8 cellular contexts compared by ENCODE assay signal in genomic region chr3:27483117-27484001, GRCh38. TPM values are rescaled to one million over a fixed set of nuclear protein-coding genes. Genes with fewer than 3 reads are reported as not detected.
DNase-seq lines count a peak whose midpoint lies in the region; ATAC-seq and TF ChIP-seq lines count a peak whose summit lies in the region.

No MANE protein-coding gene starts in this region.

- H2AFZ ChIP-seq in fibroblast of lung (ENCODE audit: low read length) = peak overlapping the region; percentile 71

- peak overlapping the region; percentile 79 for H3K4me3 ChIP-seq in BE2C (ENCODE audit: low read depth, low read length)
- peak overlapping the region; percentile 66 for H3K4me3 ChIP-seq in NT2/D1 (ENCODE audit: insufficient read length, low read depth)
- peak overlapping the region; percentile 61 to 85 (median 74) for H3K4me3 ChIP-seq in fibroblast of lung (replicated peaks in 1 of 4; ENCODE audit: control extremely low read depth in 1 of 4, insufficient read depth in 1 of 4, low read depth in 3 of 4, low read length in 4 of 4)
- peak overlapping the region; percentile 85 to 90 (median 87) for H3K4me3 ChIP-seq in subcutaneous abdominal adipose tissue (ENCODE audit: low read depth in 1 of 5, low read length in 5 of 5)

- no peaks in the 10 kb centered on the region for H3K9me3 Mint-ChIP-seq in activated T-cell treated with anti-CD3 and anti-CD28 coated beads, Interleukin-2, amount 50 U/mL, for 24 hours
- no peaks in the 10 kb centered on the region for H3K9me3 Mint-ChIP-seq in natural killer cell

- H3K79me2 ChIP-seq in fibroblast of lung (ENCODE audit: control insufficient read depth, insufficient read depth, low read length) = peaks cover 58% of the 10 kb centered on the region

- H3K4me1 ChIP-seq in BE2C (no peaks in the 10 kb centered on the region), NT2/D1 (ENCODE audit: insufficient read depth, insufficient read length) (no peaks in the 10 kb centered on the region), fibroblast of lung (ENCODE audit: control insufficient read depth, extremely low read depth, insufficient read depth, low read length) (peaks cover 3% of the 10 kb centered on the region), subcutaneous abdominal adipose tissue (ENCODE audit: control insufficient read depth in 5 of 5, insufficient read depth in 5 of 5, low read length in 5 of 5) (peaks cover 2 to 30% (median 13%) of the 10 kb centered on the region in 5 donors)

- H3K9ac ChIP-seq in NT2/D1 (ENCODE audit: insufficient read length, low read depth) (peak overlapping the region; percentile 76), fibroblast of lung (ENCODE audit: insufficient read depth, low read length) (peak overlapping the region; percentile 90), subcutaneous abdominal adipose tissue (ENCODE audit: low read length in 5 of 5) (peak overlapping the region; percentile 63 to 84 (median 78))

- H3K4me2 ChIP-seq in fibroblast of lung (ENCODE audit: extremely low read depth, insufficient read depth, low read length) = peak overlapping the region; percentile 79

- no peaks in the 10 kb centered on the region for H3K27me3 ChIP-seq in BE2C
- no peaks in the 10 kb centered on the region for H3K27me3 ChIP-seq in NT2/D1 (ENCODE audit: insufficient read depth, insufficient read length)
- no peaks in the 10 kb centered on the region for H3K27me3 ChIP-seq in fibroblast of lung (ENCODE audit: control insufficient read depth, insufficient read depth, low read length)
- no peaks in the 10 kb centered on the region for H3K27me3 ChIP-seq in subcutaneous abdominal adipose tissue (ENCODE audit: control insufficient read depth in 5 of 5, insufficient read depth in 4 of 5, low read length in 5 of 5)

- peaks cover 40% of the 10 kb centered on the region for H3K36me3 Mint-ChIP-seq in activated T-cell treated with anti-CD3 and anti-CD28 coated beads, Interleukin-2, amount 50 U/mL, for 24 hours (ENCODE audit: low read depth)
- H3K36me3 Mint-ChIP-seq in natural killer cell = no peaks in the 10 kb centered on the region

- H3K4me3 Mint-ChIP-seq in activated T-cell treated with anti-CD3 and anti-CD28 coated beads, Interleukin-2, amount 50 U/mL, for 24 hours = peak overlapping the region; percentile 94
- peak overlapping the region; percentile 100 for H3K4me3 Mint-ChIP-seq in natural killer cell

- H3K27me3 Mint-ChIP-seq in activated T-cell treated with anti-CD3 and anti-CD28 coated beads, Interleukin-2, amount 50 U/mL, for 24 hours = no peaks in the 10 kb centered on the region
- no peaks in the 10 kb centered on the region for H3K27me3 Mint-ChIP-seq in natural killer cell (ENCODE audit: low read depth in 2 of 2)

- peak overlapping the region; percentile 83 for H3K27ac ChIP-seq in fibroblast of lung (ENCODE audit: insufficient read depth, low read length)
- peak overlapping the region; percentile 93 for H3K27ac ChIP-seq in subcutaneous abdominal adipose tissue (ENCODE audit: low read depth, low read length)

- intact Hi-C loops in natural killer cell (cut with micrococcal nuclease) = loop anchor here (5.0 to 10.0 kb wide), 4 partner anchors 116 to 864 kb away; partner anchors contain the start of genes AZI2, NEK10 and ZCWPW2

- H3K4me1 Mint-ChIP-seq in activated T-cell treated with anti-CD3 and anti-CD28 coated beads, Interleukin-2, amount 50 U/mL, for 24 hours (ENCODE audit: low read depth) = peaks cover 40% of the 10 kb centered on the region
- H3K4me1 Mint-ChIP-seq in natural killer cell = peaks cover 37 to 40% of the 10 kb centered on the region in 2 donors

- peak overlapping the region; percentile 95 for H3K27ac Mint-ChIP-seq in activated T-cell treated with anti-CD3 and anti-CD28 coated beads, Interleukin-2, amount 50 U/mL, for 24 hours
- H3K27ac Mint-ChIP-seq in natural killer cell = peak overlapping the region; percentile 93 to 96

- no peak for TF ChIP-seq CTCF in BE2C (IDR thresholded peaks at IDR 0.05; ENCODE audit: low read depth, low read length)
- TF ChIP-seq CTCF in fibroblast of lung (conservative IDR thresholded peaks at IDR 0.05 in 1 of 2, IDR thresholded peaks at IDR 0.05 in 1 of 2; ENCODE audit: low read depth in 1 of 2, low read length in 2 of 2) = no peak
- TF ChIP-seq CTCF in natural killer cell (IDR thresholded peaks at IDR 0.05) = no peak

- H3K36me3 ChIP-seq in BE2C (no peaks in the 10 kb centered on the region), NT2/D1 (ENCODE audit: insufficient read depth, insufficient read length, low read length) (peaks cover 19% of the 10 kb centered on the region), fibroblast of lung (ENCODE audit: control insufficient read depth, insufficient read depth, low read length) (no peaks in the 10 kb centered on the region), subcutaneous abdominal adipose tissue (ENCODE audit: control insufficient read depth in 5 of 5, insufficient read depth in 5 of 5, low read length in 5 of 5) (no peaks in the 10 kb centered on the region)

- DNase-seq in BE2C = peak; percentile 33
- peak; percentile 22 for DNase-seq in NT2/D1 (ENCODE audit: low read depth, low spot score)
- DNase-seq in activated T-cell treated with anti-CD3 and anti-CD28 coated beads, Interleukin-2, amount 50 U/mL, for 24 hours = peak; percentile 71
- peak; percentile 84 to 90 for DNase-seq in fibroblast of lung (ENCODE audit: low read depth in 2 of 2)
- peak; percentile 27 for DNase-seq in natural killer cell

- peak; percentile 20 for ATAC-seq in GM18867 (IDR thresholded peaks at IDR 0.05; ENCODE audit: unreplicated experiment)
- peak; percentile 26 for ATAC-seq in HG03066 (IDR thresholded peaks at IDR 0.05; ENCODE audit: low read depth, unreplicated experiment)
- peak in 2 of 3 donors; percentile 0 for ATAC-seq in natural killer cell

- H3K9me3 ChIP-seq in BE2C (no peaks in the 10 kb centered on the region), NT2/D1 (ENCODE audit: insufficient read depth, low read length) (no peaks in the 10 kb centered on the region), fibroblast of lung (ENCODE audit: control insufficient read depth, insufficient read depth, low read depth, low read length) (no peaks in the 10 kb centered on the region), subcutaneous abdominal adipose tissue (ENCODE audit: control insufficient read depth in 5 of 5, low read length in 5 of 5) (no peaks in the 10 kb centered on the region)

- no peaks in the 10 kb centered on the region for H4K20me1 ChIP-seq in fibroblast of lung (ENCODE audit: control insufficient read depth, extremely low read depth, insufficient read depth, low read length)

RNA-seq across cellular contexts. Expression of gene SLC4A7, which starts 0.8 kb away (rescaled TPM):
- polyA plus RNA-seq in BE2C (2012; ENCODE audit: insufficient read depth, insufficient read length, low read depth) = 5.9 TPM
- 176 and 214 TPM in 2 replicates for total RNA-seq in fibroblast of lung
- polyA plus RNA-seq in fibroblast of lung = 23.8 TPM in 2 replicates
- polyA plus RNA-seq in fibroblast of lung (2012) = 15.7 and 18.8 TPM in 2 replicates
- polyA minus RNA-seq in fibroblast of lung (ENCODE audit: low replicate concordance) = 5.7 and 7.4 TPM in 2 replicates
- 10 to 100 TPM; 36.4 to 48.0 (median 41.3) TPM for total RNA-seq in natural killer cell

Comparison
In these comparisons a context has a peak if more than half of its experiments do, and no peak if none do; other contexts are left out.
1. Peak in every context shown above with its lines: DNase-seq, ATAC-seq, H3K4me3 ChIP-seq and H3K27ac ChIP-seq.
2. DNase-seq: peak in every context shown above with its lines; median percentile 87 in fibroblast of lung; 71 in activated T-cell treated with anti-CD3 and anti-CD28 coated beads, Interleukin-2, amount 50 U/mL, for 24 hours; 33 in BE2C; 27 in natural killer cell; 22 in NT2/D1.